13 cellular contexts compared by ENCODE assay signal in the genomic region with DNA sequence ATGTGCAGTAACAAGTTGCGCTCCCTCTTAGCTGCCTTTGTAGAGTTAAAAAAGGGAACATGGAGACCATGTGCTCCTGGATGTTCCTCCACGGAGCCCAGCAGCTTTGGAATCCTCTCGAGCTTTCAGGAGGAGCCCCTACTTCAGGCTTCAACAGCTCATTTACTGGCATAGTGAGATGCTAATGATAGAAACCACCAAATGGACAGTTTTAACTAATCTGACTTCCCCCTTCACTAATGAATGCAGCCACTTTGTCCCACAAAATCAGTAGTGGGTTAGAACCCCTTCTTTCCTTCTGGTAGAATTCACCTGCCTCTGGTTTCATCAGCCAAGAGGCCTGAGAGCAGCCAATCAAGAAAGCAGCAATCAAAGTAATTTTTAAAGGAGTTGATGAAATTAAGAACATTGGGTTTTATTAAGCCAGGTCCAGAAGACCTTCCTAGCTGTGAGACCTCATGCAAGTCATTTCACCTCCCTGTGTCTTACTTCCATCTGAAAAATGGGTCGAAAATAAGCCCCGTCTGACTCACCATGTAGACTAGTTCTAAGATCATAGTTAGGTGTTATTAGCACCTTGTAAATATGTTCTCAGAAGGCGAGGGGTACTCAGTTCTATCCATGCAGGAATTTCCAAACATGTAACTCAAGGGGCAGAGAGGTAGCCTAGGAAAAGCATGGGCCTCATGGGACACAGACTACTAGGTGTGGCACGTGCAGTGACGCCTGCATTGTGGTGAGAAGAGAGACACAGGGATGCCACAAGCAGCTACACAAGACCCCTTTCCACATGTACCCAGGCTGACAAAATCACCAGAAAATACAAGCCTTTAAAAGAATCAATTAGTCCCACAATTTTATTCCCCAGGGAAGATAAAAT.
DNase-seq lines count a peak whose midpoint lies in the region; ATAC-seq lines count a peak whose summit lies in the region.
"Had no signal": no experiment of that assay in that cellular context is flagged by ENCODE, and none has a peak within 500 bp of the region (broad histone marks: within the 10 kb centered on the region; RNA-seq: fewer than 3 reads in every experiment).

No MANE protein-coding gene starts in this region.

- H4K20me1 ChIP-seq in BLaER1 treated with 17β-estradiol and CSF1 and Interleukin-3, amounts not matched to agents 10 nM and 100 nM: no peaks in the 10 kb centered on the region

- H3K4me2 ChIP-seq in BLaER1 treated with 17β-estradiol and CSF1 and Interleukin-3, amounts not matched to agents 10 nM and 100 nM: peak overlapping the region; percentile 27 to 89 (median 79)

- no peaks in the 10 kb centered on the region for H3K36me3 ChIP-seq in BLaER1 treated with 17β-estradiol and CSF1 and Interleukin-3, amounts not matched to agents 10 nM and 100 nM
- no peaks in the 10 kb centered on the region for H3K36me3 ChIP-seq in effector memory CD4-positive, alpha-beta T cell (ENCODE audit: control insufficient read depth, insufficient read depth, low read length)
- H3K36me3 ChIP-seq: prostate gland had no signal

- H3K9me3 ChIP-seq in BLaER1 treated with 17β-estradiol and CSF1 and Interleukin-3, amounts not matched to agents 10 nM and 100 nM (replicated peaks in 1 of 11): peaks cover 0 to 7% (median 5%) of the 10 kb centered on the region in 11 experiments; a peak in 6 of 22 replicates
- no peaks in the 10 kb centered on the region for H3K9me3 ChIP-seq in effector memory CD4-positive, alpha-beta T cell (ENCODE audit: control insufficient read depth, low read length)
- no peaks in the 10 kb centered on the region for H3K9me3 ChIP-seq in right cardiac atrium (ENCODE audit: control insufficient read depth, low read length)
- H3K9me3 ChIP-seq: prostate gland had no signal

- no peaks in the 10 kb centered on the region for H3K27me3 ChIP-seq in BLaER1 treated with 17β-estradiol and CSF1 and Interleukin-3, amounts not matched to agents 10 nM and 100 nM
- no peaks in the 10 kb centered on the region for H3K27me3 ChIP-seq in effector memory CD4-positive, alpha-beta T cell (replicated peaks; ENCODE audit: control insufficient read depth, insufficient read depth, low read length, poor library complexity, severe bottlenecking)
- H3K27me3 ChIP-seq in right cardiac atrium (ENCODE audit: control insufficient read depth, insufficient read depth): no peaks in the 10 kb centered on the region

- intact Hi-C loops in right cardiac atrium (cut with DNase I): no loop called here

- ATAC-seq in GM18907 (IDR thresholded peaks at IDR 0.05; ENCODE audit: unreplicated experiment) (peak; percentile 19), right cardiac atrium (no peak), HG03045 (IDR thresholded peaks at IDR 0.05; ENCODE audit: unreplicated experiment) (no peak)

- 82% methylated on average over 8 of the region's 8 CpGs for WGBS in right cardiac atrium

- H3K9ac ChIP-seq in BLaER1 treated with 17β-estradiol and CSF1 and Interleukin-3, amounts not matched to agents 10 nM and 100 nM: peak overlapping the region in 3 of 11 experiments; percentile 36 to 76 (median 64); a peak in 5 of 22 replicates

- peaks cover 50 to 100% (median 95%) of the 10 kb centered on the region in 10 experiments for H3K4me1 ChIP-seq in BLaER1 treated with 17β-estradiol and CSF1 and Interleukin-3, amounts not matched to agents 10 nM and 100 nM
- H3K4me1 ChIP-seq in effector memory CD4-positive, alpha-beta T cell (ENCODE audit: control insufficient read depth, insufficient read depth, low read length, poor library complexity, severe bottlenecking): peaks cover 32% of the 10 kb centered on the region
- H3K4me1 ChIP-seq in right cardiac atrium (ENCODE audit: control insufficient read depth, insufficient read depth, low read length): peaks cover 4% of the 10 kb centered on the region
- H3K4me1 ChIP-seq: prostate gland had no signal

- no peak overlapping the region for H3K4me3 ChIP-seq in BLaER1 treated with 17β-estradiol and CSF1 and Interleukin-3, amounts not matched to agents 10 nM and 100 nM
- H3K4me3 ChIP-seq in effector memory CD4-positive, alpha-beta T cell (ENCODE audit: insufficient read depth, low read depth, low read length, poor library complexity, severe bottlenecking): no peak overlapping the region
- H3K4me3 ChIP-seq in right cardiac atrium (ENCODE audit: low read length): no peak overlapping the region
- H3K4me3 ChIP-seq: prostate gland, SK-N-MC had no signal

- peak; percentile 47 for DNase-seq in activated CD4-positive, CD25-positive, alpha-beta regulatory T cell treated with anti-CD3 and anti-CD28 coated beads, Interleukin-2, amount 50 U/mL, for 72 hours
- DNase-seq in effector memory CD4-positive, alpha-beta T cell: no peak
- no peak for DNase-seq in DMS79 treated with DMSO at 0.1 percent for 48 hours (lab: John Stamatoyannopoulos, UW)
- DNase-seq in NCI-H1694 treated with DMSO at 0.1 percent for 48 hours (lab: John Stamatoyannopoulos, UW): no peak
- no peak for DNase-seq in right cardiac atrium
- DNase-seq: kidney; stimulated activated CD8-positive, alpha-beta memory T cell treated with anti-CD3 and anti-CD28 coated beads, Interleukin-4, amount 100 ng/mL, for 48 hours had no signal

- H3K27ac ChIP-seq in BLaER1 treated with 17β-estradiol and CSF1 and Interleukin-3, amounts not matched to agents 10 nM and 100 nM: peak overlapping the region in 8 of 11 experiments; percentile 5 to 98 (median 64); a peak in 12 of 22 replicates
- peak overlapping the region; percentile 72 for H3K27ac ChIP-seq in effector memory CD4-positive, alpha-beta T cell (ENCODE audit: insufficient read depth, low read length, poor library complexity, severe bottlenecking)
- H3K27ac ChIP-seq in right cardiac atrium (ENCODE audit: low read length): no peak overlapping the region
- H3K27ac ChIP-seq: HL-60, prostate gland, SK-N-MC had no signal
